ENCODE assay signal across 13 cellular contexts in the genomic region with DNA sequence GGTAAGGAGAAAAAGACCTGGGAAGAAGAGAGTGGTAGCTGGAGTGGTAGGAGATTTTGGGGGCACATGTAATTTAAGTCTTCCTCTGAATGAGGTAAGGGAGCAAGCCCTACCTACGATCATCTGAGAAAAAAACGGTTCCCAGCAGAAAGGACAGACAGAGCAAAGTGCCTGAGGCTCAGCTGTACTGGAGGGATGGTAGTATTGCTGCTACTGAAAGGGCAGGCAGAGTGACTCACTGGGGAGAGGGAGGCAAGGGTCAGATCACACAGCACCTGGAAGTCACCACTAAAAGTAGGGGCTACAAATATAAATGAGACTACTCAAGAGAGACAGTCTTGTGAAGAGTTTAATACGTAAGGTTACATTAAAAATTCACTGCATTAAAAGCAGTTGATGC.
DNase-seq lines count a peak whose midpoint lies in the region; ATAC-seq and TF ChIP-seq lines count a peak whose summit lies in the region.
"Had no signal": no experiment of that assay in that cellular context is flagged by ENCODE, and none has a peak within 500 bp of the region (broad histone marks: within the 10 kb centered on the region; RNA-seq: fewer than 3 reads in every experiment).

No MANE protein-coding gene starts in this region.

- peaks cover 42% of the 10 kb centered on the region for H3K4me1 Mint-ChIP-seq in MCF 10A (ENCODE audit: insufficient read depth, unreplicated experiment)
- H3K4me1 Mint-ChIP-seq: stimulated activated naive CD8-positive, alpha-beta T cell treated with anti-CD3 and anti-CD28 coated beads, Interleukin-15, amount 100 ng/mL, for 72 hours had no signal

- H3K9me3 ChIP-seq in HUES6 (ENCODE audit: control insufficient read depth, insufficient read depth, low read depth, low read length): no peaks in the 10 kb centered on the region
- H3K9me3 ChIP-seq in subcutaneous abdominal adipose tissue (ENCODE audit: control insufficient read depth in 5 of 5, low read length in 5 of 5): no peaks in the 10 kb centered on the region
- H3K9me3 ChIP-seq: colonic mucosa had no signal

- peaks cover 46% of the 10 kb centered on the region for H3K4me1 ChIP-seq in HUES6 (ENCODE audit: control insufficient read depth, insufficient read depth, low read length)
- H3K4me1 ChIP-seq in subcutaneous abdominal adipose tissue (ENCODE audit: control insufficient read depth in 5 of 5, insufficient read depth in 5 of 5, low read length in 5 of 5): peaks cover 4 to 55% (median 41%) of the 10 kb centered on the region in 5 donors
- H3K4me1 ChIP-seq: colonic mucosa had no signal

- H3K9ac ChIP-seq in HUES6 (ENCODE audit: low read length) (peak overlapping the region; percentile 71), subcutaneous abdominal adipose tissue (ENCODE audit: low read length in 5 of 5) (no peak overlapping the region)
- H3K9ac ChIP-seq: KMS-11 had no signal

- ATAC-seq in HG02588 (IDR thresholded peaks at IDR 0.05; ENCODE audit: unreplicated experiment): no peak
- ATAC-seq in GM18870 (IDR thresholded peaks at IDR 0.05; ENCODE audit: unreplicated experiment): no peak
- ATAC-seq: stimulated activated naive CD8-positive, alpha-beta T cell treated with anti-CD3 and anti-CD28 coated beads, Interleukin-15, amount 100 ng/mL, for 72 hours had no signal

- TF ChIP-seq CTCF in MCF 10A (IDR thresholded peaks at IDR 0.05; ENCODE audit: unreplicated experiment): no peak

- no peaks in the 10 kb centered on the region for H3K9me3 Mint-ChIP-seq in MCF 10A (ENCODE audit: unreplicated experiment)
- H3K9me3 Mint-ChIP-seq: stimulated activated naive CD8-positive, alpha-beta T cell treated with anti-CD3 and anti-CD28 coated beads, Interleukin-15, amount 100 ng/mL, for 72 hours had no signal

- H3K27me3 Mint-ChIP-seq in MCF 10A (ENCODE audit: insufficient read depth, unreplicated experiment): no peaks in the 10 kb centered on the region

- in situ Hi-C loops in G401 (cut with HindIII; ENCODE audit: low sequenced_read_pairs): no loop called here

- peak overlapping the region; percentile 75 for H3K27ac ChIP-seq in HUES6 (ENCODE audit: low read depth, low read length)
- peak overlapping the region; percentile 88 for H3K27ac ChIP-seq in subcutaneous abdominal adipose tissue (ENCODE audit: low read depth, low read length)
- H3K27ac ChIP-seq: colonic mucosa, KMS-11 had no signal

- H3K36me3 ChIP-seq in HUES6 (ENCODE audit: control insufficient read depth, insufficient read depth, low read length) (no peaks in the 10 kb centered on the region), subcutaneous abdominal adipose tissue (ENCODE audit: control insufficient read depth in 5 of 5, insufficient read depth in 5 of 5, low read length in 5 of 5) (no peaks in the 10 kb centered on the region)
- H3K36me3 ChIP-seq: colonic mucosa had no signal

- CTCF ChIA-PET in MCF 10A (lab: Yijun Ruan, JAX): interaction anchor here (0.6 to 1.2 kb wide), 4 partner anchors 17 to 162 kb away, joined by 3 read pairs; no protein-coding TSS in a partner anchor

- H3K27me3 ChIP-seq in HUES6 (ENCODE audit: control insufficient read depth, insufficient read depth, low read length) (no peaks in the 10 kb centered on the region), subcutaneous abdominal adipose tissue (ENCODE audit: control insufficient read depth in 5 of 5, insufficient read depth in 4 of 5, low read length in 5 of 5) (no peaks in the 10 kb centered on the region)
- H3K27me3 ChIP-seq: colonic mucosa had no signal

- no peaks in the 10 kb centered on the region for H3K36me3 Mint-ChIP-seq in MCF 10A (ENCODE audit: insufficient read depth, unreplicated experiment)

- POLR2A ChIA-PET in MCF 10A (lab: Yijun Ruan, JAX): interaction anchor here (0.6 to 6.9 kb wide), 19 partner anchors 10 to 421 kb away, joined by 3 to 56 read pairs (median 4); no protein-coding TSS in a partner anchor

- intact Hi-C loops in MCF 10A (cut with micrococcal nuclease): loop anchor here (5.0 kb wide), 1 partner anchor 74 kb away; a partner anchor contains a TSS

- DNase-seq in MCF 10A (ENCODE audit: unreplicated experiment) (peak; percentile 84), kidney tubule cell (ENCODE audit: low spot score) (peak; percentile 73), SIG-M5 (lab: John Stamatoyannopoulos, UW) (no peak), G401 (ENCODE audit: low spot score) (no peak)
- DNase-seq: colonic mucosa; DMS79 treated with DMSO at 0.1 percent for 48 hours; stimulated activated naive CD8-positive, alpha-beta T cell treated with anti-CD3 and anti-CD28 coated beads, Interleukin-15, amount 100 ng/mL, for 72 hours; T-helper 9 cell had no signal

- H3K4me3 Mint-ChIP-seq in MCF 10A (ENCODE audit: unreplicated experiment): peak overlapping the region; percentile 66
- H3K4me3 Mint-ChIP-seq: stimulated activated naive CD8-positive, alpha-beta T cell treated with anti-CD3 and anti-CD28 coated beads, Interleukin-15, amount 100 ng/mL, for 72 hours had no signal

- H3K4me3 ChIP-seq in HUES6 (ENCODE audit: low read depth, low read length) (no peak overlapping the region; the same call in 1 of the 2 replicates), subcutaneous abdominal adipose tissue (ENCODE audit: low read depth in 1 of 5, low read length in 5 of 5) (peak overlapping the region in 2 of 5 donors; percentile 4 to 19)
- H3K4me3 ChIP-seq: colonic mucosa had no signal

- peak overlapping the region; percentile 84 for H3K27ac Mint-ChIP-seq in MCF 10A (ENCODE audit: low read depth, unreplicated experiment)
- H3K27ac Mint-ChIP-seq: stimulated activated naive CD8-positive, alpha-beta T cell treated with anti-CD3 and anti-CD28 coated beads, Interleukin-15, amount 100 ng/mL, for 72 hours had no signal

- no TSS peak for BruUV-seq in MCF 10A (replicated peaks; lab: Mats Ljungman, UMichigan)

Comparison
In these comparisons a context has a peak if more than half of its experiments do, and no peak if none do; other contexts are left out.
1. DNase-seq: peak in MCF 10A (single experiment) and kidney tubule cell (single experiment); none in SIG-M5 (single experiment) and G401 (single experiment).